In genomic region chr20:40956503-40956902, GRCh38 we compare ENCODE assay signal across 23 cellular contexts.
A peak's percentile ranks its signal among the peaks of the same experiment; 100 is the strongest.
DNase-seq lines count a peak whose midpoint lies in the region; ATAC-seq, FAIRE-seq and TF ChIP-seq lines count a peak whose summit lies in the region.
"Had no signal": no experiment of that assay in that cellular context is flagged by ENCODE, and none has a peak within 500 bp of the region (broad histone marks: within the 10 kb centered on the region; RNA-seq: fewer than 3 reads in every experiment).

No MANE protein-coding gene starts in this region.

- WGBS in right lobe of liver (ENCODE audit: insufficient coverage, low coverage, low lambda C conversion rate, missing lambda C conversion rate): 0% methylated on average over 1 of the region's 6 CpGs
- whole genome bisulfite sequencing in HepG2 (ENCODE audit: low lambda C conversion rate): 46% methylated on average over 6 of the region's 6 CpGs

- H3K27me3 ChIP-seq in right lobe of liver (no peaks in the 10 kb centered on the region), HepG2 (ENCODE audit: control insufficient read depth in 1 of 2, insufficient read depth in 2 of 2, low read length in 2 of 2) (peaks cover 0 to 9% of the 10 kb centered on the region in 2 experiments; a peak in 1 of 5 replicates), left lung (no peaks in the 10 kb centered on the region)
- H3K27me3 ChIP-seq: body of pancreas, spleen, thyroid gland had no signal

- H3K4me2 ChIP-seq in HepG2 (ENCODE audit: low read depth, low read length): no peak overlapping the region

- TF ChIP-seq POLR2A in right lobe of liver (IDR thresholded peaks at IDR 0.05) (no peak), HepG2 (IDR thresholded peaks at IDR 0.05; ENCODE audit: insufficient read depth in 1 of 2, low read depth in 2 of 2, low read length in 2 of 2) (no peak), H54 (IDR thresholded peaks at IDR 0.05; ENCODE audit: low read depth, low read length) (no peak)

- POLR2A ChIA-PET in HepG2 (lab: Yijun Ruan, JAX): no interaction called here

- no peaks in the 10 kb centered on the region for H4K20me1 ChIP-seq in HepG2 (ENCODE audit: insufficient read depth, low read length)

- no peak overlapping the region for H2AFZ ChIP-seq in HepG2 (ENCODE audit: low read length)

- intact Hi-C loops in right lobe of liver (cut with DNase I) (loop anchor here in 1 of 2 donors (10.0 kb wide), 1 partner anchor 212 kb away; no protein-coding TSS in a partner anchor), HepG2 (cut with micrococcal nuclease; ENCODE audit: unreplicated experiment) (no loop called here), left lung (cut with DNase I) (no loop called here)

- H3K27ac ChIP-seq in right lobe of liver (no peak overlapping the region), HepG2 (ENCODE audit: extremely low read length, insufficient read depth, low read length) (no peak overlapping the region), left lung (no peak overlapping the region)
- H3K27ac ChIP-seq: body of pancreas, prostate gland, spleen, thyroid gland had no signal

- H3K4me1 ChIP-seq in right lobe of liver (no peaks in the 10 kb centered on the region), HepG2 (ENCODE audit: insufficient read depth, low read length) (no peaks in the 10 kb centered on the region), left lung (peaks cover 0 to 4% of the 10 kb centered on the region in 2 donors)
- H3K4me1 ChIP-seq: body of pancreas, prostate gland, thyroid gland had no signal

- H3K36me3 ChIP-seq in right lobe of liver: no peaks in the 10 kb centered on the region
- no peaks in the 10 kb centered on the region for H3K36me3 ChIP-seq in HepG2 (replicated peaks in 1 of 2; ENCODE audit: control insufficient read depth in 1 of 2, insufficient read depth in 2 of 2, low read length in 2 of 2)
- H3K36me3 ChIP-seq in left lung: no peaks in the 10 kb centered on the region
- H3K36me3 ChIP-seq: prostate gland, spleen, thyroid gland had no signal

- no peak for TF ChIP-seq CTCF in right lobe of liver (IDR thresholded peaks at IDR 0.05)
- no peak for TF ChIP-seq CTCF in HepG2 (CRISPR knock-in tag; IDR thresholded peaks at IDR 0.05)
- TF ChIP-seq CTCF in left lung (IDR thresholded peaks at IDR 0.05): no peak

- no peak overlapping the region for H3K9ac ChIP-seq in HepG2 (ENCODE audit: insufficient read depth, low read depth, low read length)

- no peaks in the 10 kb centered on the region for H3K79me2 ChIP-seq in HepG2 (ENCODE audit: insufficient read depth, low read length)

- TF ChIP-seq EP300 in HepG2 (IDR thresholded peaks at IDR 0.05; ENCODE audit: low read depth in 2 of 2, low read length in 2 of 2) (no peak), HepG2 (CRISPR knock-in tag; IDR thresholded peaks at IDR 0.05; ENCODE audit: borderline replicate concordance) (no peak)

- CTCF ChIA-PET in HepG2 (lab: Yijun Ruan, JAX; ENCODE audit: low intra/inter-chr PET ratio, low total read pairs): no interaction called here

- BruUV-seq in HepG2 (replicated peaks; lab: Mats Ljungman, UMichigan): no TSS peak

- H3K9me3 ChIP-seq in right lobe of liver (no peaks in the 10 kb centered on the region), HepG2 (ENCODE audit: low read length) (no peaks in the 10 kb centered on the region), left lung (no peaks in the 10 kb centered on the region)
- H3K9me3 ChIP-seq: prostate gland, thyroid gland had no signal

- DNase-seq in right lobe of liver (no peak), HepG2 (ENCODE audit: low spot score) (no peak), SKM-1 treated with dmso at 0.1 percent for 144 hours (lab: John Stamatoyannopoulos, UW; ENCODE audit: unreplicated experiment) (peak; percentile 47), medulla oblongata (ENCODE audit: extremely low spot score) (peak; percentile 78), H54 (ENCODE audit: insufficient read length, low spot score) (no peak), T-helper 2 cell (no peak), left lung (no peak), DMS79 (lab: John Stamatoyannopoulos, UW) (no peak)
- DNase-seq: activated CD4-positive, alpha-beta T cell treated with anti-CD3 and anti-CD28 coated beads, Interleukin-2, amount 50 U/mL, for 4 hours; activated T-cell treated with anti-CD3 and anti-CD28 coated beads, Interleukin-2, amount 50 U/mL, for 72 hours; CD4-positive, alpha-beta T cell; foreskin fibroblast; GOT3; kidney glomerular epithelial cell; NCI-H1092; NCI-H526 treated with DMSO at 0.1 percent for 48 hours; spleen; SW 1271; thyroid gland had no signal

- FAIRE-seq in HepG2 (lab: Jason Lieb, UNC): no peak
- no peak for FAIRE-seq in H54 (lab: Jason Lieb, UNC)
- FAIRE-seq: colon, RCC 7860 had no signal

- ATAC-seq in right lobe of liver (peak in 3 of 4 donors; percentile 47 to 66 (median 50)), HepG2 (no peak), left lung (no peak)
- ATAC-seq: activated T-cell treated with anti-CD3 and anti-CD28 coated beads, Interleukin-2, amount 50 U/mL, for 72 hours; body of pancreas had no signal

- H3K4me3 ChIP-seq in right lobe of liver (no peak overlapping the region), HepG2 (replicated peaks in 1 of 3; ENCODE audit: insufficient read depth in 1 of 3, low read depth in 2 of 3, low read length in 3 of 3) (no peak overlapping the region), left lung (no peak overlapping the region)
- H3K4me3 ChIP-seq: body of pancreas, prostate gland, spleen, thyroid gland had no signal

- TF ChIP-seq RAD21 in HepG2 (CRISPR knock-in tag; IDR thresholded peaks at IDR 0.05): no peak

- in situ Hi-C loops in HepG2 (cut with HindIII; ENCODE audit: extremely low pct_ligation_motif_present, low pct_unique_long_range_greater_than_20kb): no loop called here

TF ChIP-seq in HepG2, 621 proteins besides CTCF, POLR2A, EP300 and RAD21:
- TF ChIP-seq MBNL3 (CRISPR knock-in tag; conservative IDR thresholded peaks at IDR 0.05) (no peak), ZNF597 (CRISPR knock-in tag; IDR thresholded peaks at IDR 0.05) (no peak), MXI1 (IDR thresholded peaks at IDR 0.05; ENCODE audit: borderline replicate concordance, low read depth, low read length) (no peak), ZFP36L1 (CRISPR knock-in tag; IDR thresholded peaks at IDR 0.05) (no peak), BATF2 (CRISPR knock-in tag; IDR thresholded peaks at IDR 0.05) (no peak), EED (CRISPR knock-in tag; IDR thresholded peaks at IDR 0.05) (no peak), ARNTL (CRISPR knock-in tag; IDR thresholded peaks at IDR 0.05) (no peak), MAF1 (CRISPR knock-in tag; IDR thresholded peaks at IDR 0.05; ENCODE audit: borderline replicate concordance) (no peak), ZNF703 (CRISPR knock-in tag; IDR thresholded peaks at IDR 0.05; ENCODE audit: borderline replicate concordance) (no peak), ZNF550 (CRISPR knock-in tag; IDR thresholded peaks at IDR 0.05; ENCODE audit: borderline replicate concordance) (no peak)
TF ChIP-seq in HepG2: peak in this region for 0.

Comparison
In these comparisons a context has a peak if more than half of its experiments do, and no peak if none do; other contexts are left out.
1. ATAC-seq: peak in right lobe of liver (3 of 4); none in HepG2 (single experiment) and left lung (single experiment).
2. DNase-seq: peak in SKM-1 treated with dmso at 0.1 percent for 144 hours (single experiment) and medulla oblongata (single experiment); none in right lobe of liver (0 of 3), HepG2 (single experiment), H54 (single experiment), T-helper 2 cell (0 of 5), left lung (0 of 2) and DMS79 (single experiment).